In the genomic region with DNA sequence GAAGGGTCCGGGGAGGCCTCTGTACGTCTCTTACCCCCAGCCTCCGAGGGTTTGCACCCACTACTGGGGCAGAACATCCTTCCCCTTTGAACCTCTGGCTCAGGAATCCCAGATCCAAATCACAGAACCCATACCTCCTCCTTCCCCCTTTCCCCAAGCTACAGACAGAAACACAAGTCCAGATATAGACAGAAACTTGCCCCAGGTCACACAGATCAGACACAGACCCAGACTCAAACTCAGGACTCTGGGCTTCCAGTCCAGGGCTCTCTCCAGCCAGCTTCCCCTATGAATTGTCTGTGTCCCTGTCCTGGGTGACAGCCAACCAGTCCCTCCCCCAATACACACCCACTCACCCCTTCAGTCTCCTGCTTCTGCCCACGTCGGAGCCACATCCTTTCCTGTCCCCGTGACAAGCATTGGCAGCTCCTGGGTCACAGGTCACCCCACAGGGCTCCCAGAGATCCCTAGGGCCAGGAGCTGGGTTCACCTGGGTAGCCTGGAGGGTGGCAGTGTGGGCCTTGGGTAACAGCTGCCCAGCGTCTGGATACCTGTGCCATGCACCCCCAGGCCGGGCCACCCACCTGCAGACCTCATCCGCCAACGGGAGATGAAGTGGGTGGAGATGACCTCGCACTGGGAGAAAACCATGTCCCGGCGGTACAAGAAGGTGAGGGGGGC, we compare ENCODE assay signal across 1 cellular context.
TF ChIP-seq lines count a peak whose summit lies in the region.

No MANE protein-coding gene starts in this region.

TF ChIP-seq in GM12878, 131 proteins besides CTCF, POLR2A, EP300 and RAD21 (continued from another document):
- TF ChIP-seq, protein P1, sequence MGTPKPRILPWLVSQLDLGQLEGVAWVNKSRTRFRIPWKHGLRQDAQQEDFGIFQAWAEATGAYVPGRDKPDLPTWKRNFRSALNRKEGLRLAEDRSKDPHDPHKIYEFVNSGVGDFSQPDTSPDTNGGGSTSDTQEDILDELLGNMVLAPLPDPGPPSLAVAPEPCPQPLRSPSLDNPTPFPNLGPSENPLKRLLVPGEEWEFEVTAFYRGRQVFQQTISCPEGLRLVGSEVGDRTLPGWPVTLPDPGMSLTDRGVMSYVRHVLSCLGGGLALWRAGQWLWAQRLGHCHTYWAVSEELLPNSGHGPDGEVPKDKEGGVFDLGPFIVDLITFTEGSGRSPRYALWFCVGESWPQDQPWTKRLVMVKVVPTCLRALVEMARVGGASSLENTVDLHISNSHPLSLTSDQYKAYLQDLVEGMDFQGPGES (IDR thresholded peaks at IDR 0.05), result no peak
- TF ChIP-seq ZNF217 (IDR thresholded peaks at IDR 0.05), result no peak
- TF ChIP-seq RBBP5 (conservative IDR thresholded peaks at IDR 0.05), result no peak
- peak; percentile 61; the same call in 1 of the 2 replicates for TF ChIP-seq NR2C1 (IDR thresholded peaks at IDR 0.05)
- TF ChIP-seq EED (IDR thresholded peaks at IDR 0.05; ENCODE audit: low read depth), result 0 out of 2 replicates have a peak, but pooled peaks have one; percentile 14
- no peak for TF ChIP-seq ZBTB40 (IDR thresholded peaks at IDR 0.05; ENCODE audit: borderline replicate concordance)
- TF ChIP-seq, protein P2, sequence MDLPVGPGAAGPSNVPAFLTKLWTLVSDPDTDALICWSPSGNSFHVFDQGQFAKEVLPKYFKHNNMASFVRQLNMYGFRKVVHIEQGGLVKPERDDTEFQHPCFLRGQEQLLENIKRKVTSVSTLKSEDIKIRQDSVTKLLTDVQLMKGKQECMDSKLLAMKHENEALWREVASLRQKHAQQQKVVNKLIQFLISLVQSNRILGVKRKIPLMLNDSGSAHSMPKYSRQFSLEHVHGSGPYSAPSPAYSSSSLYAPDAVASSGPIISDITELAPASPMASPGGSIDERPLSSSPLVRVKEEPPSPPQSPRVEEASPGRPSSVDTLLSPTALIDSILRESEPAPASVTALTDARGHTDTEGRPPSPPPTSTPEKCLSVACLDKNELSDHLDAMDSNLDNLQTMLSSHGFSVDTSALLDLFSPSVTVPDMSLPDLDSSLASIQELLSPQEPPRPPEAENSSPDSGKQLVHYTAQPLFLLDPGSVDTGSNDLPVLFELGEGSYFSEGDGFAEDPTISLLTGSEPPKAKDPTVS (IDR thresholded peaks at IDR 0.05; ENCODE audit: low read depth, low read length), result no peak
- no peak for TF ChIP-seq ESRRA (IDR thresholded peaks at IDR 0.05; ENCODE audit: low read length)
- no peak for TF ChIP-seq CBX3 (IDR thresholded peaks at IDR 0.05; ENCODE audit: borderline replicate concordance, low read depth)
- TF ChIP-seq PML (IDR thresholded peaks at IDR 0.05; ENCODE audit: low read length), result no peak
- no peak for TF ChIP-seq EZH2 (IDR thresholded peaks at IDR 0.05; ENCODE audit: borderline replicate concordance, control insufficient read depth, low read depth, low read length)
- no peak for TF ChIP-seq ETV6 (conservative IDR thresholded peaks at IDR 0.05 in 1 of 2, IDR thresholded peaks at IDR 0.05 in 1 of 2; ENCODE audit: borderline replicate concordance in 1 of 2, low read depth in 1 of 2)
- TF ChIP-seq SRF (IDR thresholded peaks at IDR 0.05; ENCODE audit: low read depth in 2 of 2, low read length in 2 of 2), result no peak
- TF ChIP-seq CBX5 (IDR thresholded peaks at IDR 0.05; ENCODE audit: low read depth), result no peak
- peak; percentile 52; the same call in 1 of the 2 replicates for TF ChIP-seq ATF7 (IDR thresholded peaks at IDR 0.05; ENCODE audit: low read depth)
- peak; percentile 51; the same call in 1 of the 2 replicates for TF ChIP-seq RELB (IDR thresholded peaks at IDR 0.05; ENCODE audit: low read depth)
- no peak for TF ChIP-seq SUZ12 (IDR thresholded peaks at IDR 0.05; ENCODE audit: unreplicated experiment)
- no peak for TF ChIP-seq SIX5 (IDR thresholded peaks at IDR 0.05; ENCODE audit: low read depth, low read length, severe bottlenecking)
- TF ChIP-seq DPF2 (IDR thresholded peaks at IDR 0.05), result peak; percentile 57; the same call in 1 of the 2 replicates
- no peak for TF ChIP-seq TARDBP (IDR thresholded peaks at IDR 0.05; ENCODE audit: borderline replicate concordance)
- no peak for TF ChIP-seq SPI1 (IDR thresholded peaks at IDR 0.05; ENCODE audit: borderline replicate concordance, insufficient read depth, low read depth, low read length)
- peak; percentile 47 to 76; a peak in 2 of 4 replicates for TF ChIP-seq BHLHE40 (IDR thresholded peaks at IDR 0.05; ENCODE audit: borderline replicate concordance in 1 of 2, low read depth in 2 of 2, low read length in 1 of 2)
- no peak for TF ChIP-seq GABPA (IDR thresholded peaks at IDR 0.05; ENCODE audit: low read depth)
- no peak for TF ChIP-seq JUNB (IDR thresholded peaks at IDR 0.05)
- no peak for TF ChIP-seq CREB1 (IDR thresholded peaks at IDR 0.05; ENCODE audit: low read depth)
- TF ChIP-seq KDM1A (IDR thresholded peaks at IDR 0.05; ENCODE audit: borderline replicate concordance), result no peak
- no peak for TF ChIP-seq LARP7 (IDR thresholded peaks at IDR 0.05)
- TF ChIP-seq CUX1 (IDR thresholded peaks at IDR 0.05; ENCODE audit: insufficient replicate concordance, low read depth, low read length), result no peak
- TF ChIP-seq ATF2 (IDR thresholded peaks at IDR 0.05; ENCODE audit: low read length), result no peak
- peak in 1 of 2 experiments; percentile 78; a peak in 1 of 3 replicates for TF ChIP-seq EGR1 (IDR thresholded peaks at IDR 0.05; ENCODE audit: borderline replicate concordance in 1 of 2, low read depth in 2 of 2, low read length in 2 of 2)
- TF ChIP-seq SUPT20H (IDR thresholded peaks at IDR 0.05; ENCODE audit: borderline replicate concordance, control insufficient read depth, low read depth, low read length), result no peak
- no peak for TF ChIP-seq CREM (IDR thresholded peaks at IDR 0.05; ENCODE audit: low read depth)
